17 cellular contexts compared by ENCODE assay signal in the genomic region with DNA sequence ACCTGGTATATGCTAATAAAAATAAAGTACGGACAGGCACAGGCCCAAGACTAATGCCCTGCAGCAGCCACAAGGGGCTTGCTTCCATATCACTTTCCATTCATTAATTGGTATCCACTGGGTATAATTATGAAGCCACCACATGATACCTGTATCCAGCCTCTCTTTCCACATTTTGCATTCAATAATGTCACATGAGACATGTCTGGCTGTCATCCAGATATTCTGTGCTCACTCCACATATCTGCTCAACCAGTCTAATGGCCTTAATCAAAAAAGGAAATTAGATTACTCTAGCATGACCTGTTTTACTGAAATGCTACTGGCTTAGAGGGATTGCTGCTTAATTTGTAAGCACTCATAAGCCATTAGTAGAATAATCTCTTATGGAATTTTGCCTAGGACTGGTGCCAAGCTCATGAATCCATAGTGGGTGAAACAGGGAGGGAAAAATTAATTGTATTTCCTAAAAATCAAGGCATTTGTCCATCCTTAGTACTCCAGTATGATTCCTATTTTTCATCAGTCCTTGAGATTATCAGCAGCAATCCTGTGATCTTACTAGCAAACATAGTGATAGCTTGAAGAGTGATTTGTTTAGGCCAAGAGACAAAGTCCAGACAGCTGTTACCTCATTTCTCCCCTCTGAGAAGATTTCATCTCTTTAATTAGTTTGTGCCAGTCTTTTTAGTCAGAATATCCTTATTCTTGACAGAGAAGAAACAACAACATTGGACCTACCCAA.
A peak's percentile ranks its signal among the peaks of the same experiment; 100 is the strongest.
DNase-seq lines count a peak whose midpoint lies in the region; ATAC-seq, FAIRE-seq and TF ChIP-seq lines count a peak whose summit lies in the region.
"Had no signal": no experiment of that assay in that cellular context is flagged by ENCODE, and none has a peak within 500 bp of the region (broad histone marks: within the 10 kb centered on the region; RNA-seq: fewer than 3 reads in every experiment).

No MANE protein-coding gene starts in this region.

- H3K27ac Mint-ChIP-seq in astrocyte (ENCODE audit: unreplicated experiment) = no peak overlapping the region
- H3K27ac Mint-ChIP-seq in stimulated activated effector memory CD8-positive, alpha-beta T cell treated with anti-CD3 and anti-CD28 coated beads, Interleukin-12 subunit alpha, Interleukin-12 subunit beta, amount 100 ng/mL, for 72 hours = no peak overlapping the region
- H3K27ac Mint-ChIP-seq in CD4-positive, alpha-beta T cell = no peak overlapping the region
- H3K27ac Mint-ChIP-seq: activated CD8-positive, alpha-beta T cell treated with anti-CD3 and anti-CD28 coated beads, Interleukin-2, amount 10 ng/mL, durations not matched to agents 7 days and 5 days; nephron progenitor cell had no signal

- no peaks in the 10 kb centered on the region for H3K36me3 Mint-ChIP-seq in astrocyte (ENCODE audit: low read depth, unreplicated experiment)
- no peaks in the 10 kb centered on the region for H3K36me3 Mint-ChIP-seq in stimulated activated effector memory CD8-positive, alpha-beta T cell treated with anti-CD3 and anti-CD28 coated beads, Interleukin-12 subunit alpha, Interleukin-12 subunit beta, amount 100 ng/mL, for 72 hours
- no peaks in the 10 kb centered on the region for H3K36me3 Mint-ChIP-seq in CD4-positive, alpha-beta T cell (ENCODE audit: low read depth)

- H3K4me1 Mint-ChIP-seq in astrocyte (ENCODE audit: low read depth, unreplicated experiment) = peaks cover 11% of the 10 kb centered on the region
- peaks cover 1% of the 10 kb centered on the region for H3K4me1 Mint-ChIP-seq in stimulated activated effector memory CD8-positive, alpha-beta T cell treated with anti-CD3 and anti-CD28 coated beads, Interleukin-12 subunit alpha, Interleukin-12 subunit beta, amount 100 ng/mL, for 72 hours
- H3K4me1 Mint-ChIP-seq in CD4-positive, alpha-beta T cell (ENCODE audit: low read depth) = peaks cover 19% of the 10 kb centered on the region

- H3K4me3 ChIP-seq in astrocyte (ENCODE audit: insufficient read depth, low read depth, low read length) = no peak overlapping the region

- H3K9me3 ChIP-seq in astrocyte (ENCODE audit: insufficient read depth, low read depth, low read length) = no peaks in the 10 kb centered on the region
- no peaks in the 10 kb centered on the region for H3K9me3 ChIP-seq in CD4-positive, alpha-beta T cell (ENCODE audit: control insufficient read depth, low read length)

- FAIRE-seq in astrocyte (lab: Jason Lieb, UNC) = peak; percentile 23
- FAIRE-seq: A204.1 had no signal

- no peak overlapping the region for H3K4me3 Mint-ChIP-seq in astrocyte (ENCODE audit: unreplicated experiment)
- no peak overlapping the region for H3K4me3 Mint-ChIP-seq in stimulated activated effector memory CD8-positive, alpha-beta T cell treated with anti-CD3 and anti-CD28 coated beads, Interleukin-12 subunit alpha, Interleukin-12 subunit beta, amount 100 ng/mL, for 72 hours
- no peak overlapping the region for H3K4me3 Mint-ChIP-seq in CD4-positive, alpha-beta T cell
- H3K4me3 Mint-ChIP-seq: activated CD8-positive, alpha-beta T cell treated with anti-CD3 and anti-CD28 coated beads, Interleukin-2, amount 10 ng/mL, durations not matched to agents 7 days and 5 days; nephron progenitor cell had no signal

- H3K4me2 ChIP-seq in astrocyte (ENCODE audit: low read length) = no peak overlapping the region

- peak; percentile 7 for DNase-seq in NCI-H1436 (lab: John Stamatoyannopoulos, UW)
- no peak for DNase-seq in NCI-H1436 treated with DMSO at 0.1 percent for 48 hours (lab: John Stamatoyannopoulos, UW)
- DNase-seq in NCI-H2171 (lab: John Stamatoyannopoulos, UW) = peak; percentile 56
- peak; percentile 16 for DNase-seq in astrocyte (ENCODE audit: low read depth)
- peak; percentile 78 for DNase-seq in retina
- no peak for DNase-seq in stimulated activated effector memory CD8-positive, alpha-beta T cell treated with anti-CD3 and anti-CD28 coated beads, Interleukin-12 subunit alpha, Interleukin-12 subunit beta, amount 100 ng/mL, for 72 hours (ENCODE audit: low spot score in 2 of 2)
- DNase-seq in stimulated activated CD4-positive, alpha-beta T cell treated with anti-CD3 and anti-CD28 coated beads, Interleukin-15, amount 100 ng/mL, for 24 hours = no peak
- no peak for DNase-seq in CD4-positive, alpha-beta T cell
- DNase-seq: activated CD8-positive, alpha-beta T cell treated with anti-CD3 and anti-CD28 coated beads, Interleukin-2, amount 10 ng/mL, durations not matched to agents 7 days and 5 days; anterior cingulate cortex; NCI-H510A treated with DMSO at 0.1 percent for 48 hours; nephron progenitor cell; stimulated activated CD4-positive, alpha-beta T cell treated with anti-CD3 and anti-CD28 coated beads, Interleukin-4, amount 100 ng/mL, for 24 hours; T-helper 9 cell; trophoblast cell had no signal

- intact Hi-C loops in CD4-positive, alpha-beta T cell (cut with DNase I, micrococcal nuclease) = loop anchor here in 1 of 2 experiments (10.0 kb wide), 1 partner anchor 52 kb away; no protein-coding TSS in a partner anchor

- no peaks in the 10 kb centered on the region for H3K36me3 ChIP-seq in astrocyte (ENCODE audit: insufficient read depth, low read length)

- H3K79me2 ChIP-seq in astrocyte (ENCODE audit: insufficient read depth, low read length) = no peaks in the 10 kb centered on the region

- TF ChIP-seq CTCF in astrocyte (IDR thresholded peaks at IDR 0.05; ENCODE audit: insufficient read depth, low read depth, low read length) = no peak
- TF ChIP-seq CTCF in CD4-positive, alpha-beta T cell (IDR thresholded peaks at IDR 0.05) = no peak

- H3K4me1 ChIP-seq in astrocyte (ENCODE audit: insufficient read depth, low read length) = no peaks in the 10 kb centered on the region

- H3K9ac ChIP-seq in astrocyte (ENCODE audit: low read length) = no peak overlapping the region

- no peak overlapping the region for H2AFZ ChIP-seq in astrocyte (ENCODE audit: low read depth, low read length)

- no peak for ATAC-seq in stimulated activated effector memory CD8-positive, alpha-beta T cell treated with anti-CD3 and anti-CD28 coated beads, Interleukin-12 subunit alpha, Interleukin-12 subunit beta, amount 100 ng/mL, for 72 hours
- ATAC-seq in CD4-positive, alpha-beta T cell (ENCODE audit: poor library complexity) = no peak
- ATAC-seq: activated CD8-positive, alpha-beta T cell treated with anti-CD3 and anti-CD28 coated beads, Interleukin-2, amount 10 ng/mL, durations not matched to agents 7 days and 5 days; sciatic nerve had no signal

- H3K27me3 ChIP-seq in astrocyte (ENCODE audit: insufficient read depth, low read length) = no peaks in the 10 kb centered on the region
- H3K27me3 ChIP-seq in CD4-positive, alpha-beta T cell (ENCODE audit: control insufficient read depth, insufficient read depth, low read length) = no peaks in the 10 kb centered on the region

- no peaks in the 10 kb centered on the region for H4K20me1 ChIP-seq in astrocyte (ENCODE audit: insufficient read depth, low read length)

- CTCF ChIA-PET in CD4-positive, alpha-beta T cell (lab: Charles Lee) = no interaction called here

- peaks cover 9% of the 10 kb centered on the region for H3K9me3 Mint-ChIP-seq in astrocyte (ENCODE audit: unreplicated experiment)
- H3K9me3 Mint-ChIP-seq in stimulated activated effector memory CD8-positive, alpha-beta T cell treated with anti-CD3 and anti-CD28 coated beads, Interleukin-12 subunit alpha, Interleukin-12 subunit beta, amount 100 ng/mL, for 72 hours = no peaks in the 10 kb centered on the region
- no peaks in the 10 kb centered on the region for H3K9me3 Mint-ChIP-seq in CD4-positive, alpha-beta T cell
- H3K9me3 Mint-ChIP-seq: nephron progenitor cell had no signal

- POLR2A ChIA-PET in CD4-positive, alpha-beta T cell (lab: Charles Lee) = no interaction called here

- peaks cover 2% of the 10 kb centered on the region for H3K27me3 Mint-ChIP-seq in astrocyte (ENCODE audit: low read depth, unreplicated experiment)
- no peaks in the 10 kb centered on the region for H3K27me3 Mint-ChIP-seq in CD4-positive, alpha-beta T cell

- H3K27ac ChIP-seq in astrocyte (ENCODE audit: low read depth, low read length) = no peak overlapping the region
- no peak overlapping the region for H3K27ac ChIP-seq in CD4-positive, alpha-beta T cell (ENCODE audit: low read depth, low read length)

Comparison
In these comparisons a context has a peak if more than half of its experiments do, and no peak if none do; other contexts are left out.
1. DNase-seq: peak in NCI-H1436 (single experiment), NCI-H2171 (single experiment), astrocyte (single experiment) and retina (single experiment); none in NCI-H1436 treated with DMSO at 0.1 percent for 48 hours (single experiment), stimulated activated effector memory CD8-positive, alpha-beta T cell treated with anti-CD3 and anti-CD28 coated beads, Interleukin-12 subunit alpha, Interleukin-12 subunit beta, amount 100 ng/mL, for 72 hours (0 of 2), stimulated activated CD4-positive, alpha-beta T cell treated with anti-CD3 and anti-CD28 coated beads, Interleukin-15, amount 100 ng/mL, for 24 hours (single experiment) and CD4-positive, alpha-beta T cell (0 of 10).